ENCODE assay signal across 16 cellular contexts in genomic region chr9:7081065-7081600, GRCh38.
"Had no signal": no experiment of that assay in that cellular context is flagged by ENCODE, and none has a peak within 500 bp of the region (broad histone marks: within the 10 kb centered on the region; RNA-seq: fewer than 3 reads in every experiment).

No MANE protein-coding gene starts in this region.

- H3K4me3 Mint-ChIP-seq: activated naive CD4-positive, alpha-beta T cell treated with anti-CD3 and anti-CD28 coated beads, Interleukin-2, amount 50 U/mL, for 24 hours; brain; effector memory CD8-positive, alpha-beta T cell; naive thymus-derived CD8-positive, alpha-beta T cell; stimulated activated memory B cell treated with anti-CD40 and anti-IgM and Interleukin-4, amounts not matched to agents 10 μg/mL and 1 μg/mL and 100 μg/mL, for 72 hours; T-helper 1 cell treated with Interleukin-12 subunit alpha and Interleukin-12 subunit beta and Interleukin-4 antibody, amounts not matched to agents 30 μg/mL and 1 μg/mL, for 36 hours had no signal

- H3K27ac ChIP-seq: prostate gland, spleen, tibial artery had no signal

- H3K4me1 ChIP-seq: prostate gland, tibial artery had no signal

- H3K27me3 ChIP-seq: spleen, tibial artery had no signal

- H3K9me3 ChIP-seq: prostate gland, spleen, tibial artery had no signal

- DNase-seq: amygdala; effector memory CD8-positive, alpha-beta T cell; hippocampal formation; kidney glomerular epithelial cell; naive thymus-derived CD8-positive, alpha-beta T cell; spleen; stimulated activated CD4-positive, alpha-beta T cell treated with anti-CD3 and anti-CD28 coated beads, Interleukin-1b, Interleukin-23, amount 100 ng/mL, for 48 hours; tibial artery had no signal

- ATAC-seq: effector memory CD8-positive, alpha-beta T cell; naive thymus-derived CD8-positive, alpha-beta T cell; sciatic nerve; stimulated activated memory B cell treated with anti-CD40 and anti-IgM and Interleukin-4, amounts not matched to agents 10 μg/mL and 1 μg/mL and 100 μg/mL, for 72 hours had no signal

- H3K4me3 ChIP-seq: lung, prostate gland, spleen, tibial artery had no signal

- H3K9me3 Mint-ChIP-seq: activated naive CD4-positive, alpha-beta T cell treated with anti-CD3 and anti-CD28 coated beads, Interleukin-2, amount 50 U/mL, for 24 hours; activated T-helper 2 cell treated with anti-CD3 and anti-CD28 coated beads, Interferon-gamma antibody, Interleukin-2, Interleukin-4, amounts not matched to agents 10 μg/mL and 5 μg/mL and 100 μg/mL, durations not matched to agents 14 hours and 24 hours and 36 hours; brain; effector memory CD8-positive, alpha-beta T cell; naive thymus-derived CD8-positive, alpha-beta T cell; stimulated activated memory B cell treated with anti-CD40 and anti-IgM and Interleukin-4, amounts not matched to agents 10 μg/mL and 1 μg/mL and 100 μg/mL, for 72 hours; T-helper 1 cell treated with Interleukin-12 subunit alpha and Interleukin-12 subunit beta and Interleukin-4 antibody, amounts not matched to agents 30 μg/mL and 1 μg/mL, for 36 hours had no signal

- H3K27ac Mint-ChIP-seq: activated naive CD4-positive, alpha-beta T cell treated with anti-CD3 and anti-CD28 coated beads, Interleukin-2, amount 50 U/mL, for 24 hours; activated T-helper 2 cell treated with anti-CD3 and anti-CD28 coated beads, Interferon-gamma antibody, Interleukin-2, Interleukin-4, amounts not matched to agents 10 μg/mL and 5 μg/mL and 100 μg/mL, durations not matched to agents 14 hours and 24 hours and 36 hours; stimulated activated memory B cell treated with anti-CD40 and anti-IgM and Interleukin-4, amounts not matched to agents 10 μg/mL and 1 μg/mL and 100 μg/mL, for 72 hours; T-helper 1 cell treated with Interleukin-12 subunit alpha and Interleukin-12 subunit beta and Interleukin-4 antibody, amounts not matched to agents 30 μg/mL and 1 μg/mL, for 36 hours had no signal

- H3K27me3 Mint-ChIP-seq: activated naive CD4-positive, alpha-beta T cell treated with anti-CD3 and anti-CD28 coated beads, Interleukin-2, amount 50 U/mL, for 24 hours; brain; effector memory CD8-positive, alpha-beta T cell; naive thymus-derived CD8-positive, alpha-beta T cell; stimulated activated memory B cell treated with anti-CD40 and anti-IgM and Interleukin-4, amounts not matched to agents 10 μg/mL and 1 μg/mL and 100 μg/mL, for 72 hours had no signal

- H3K36me3 ChIP-seq: prostate gland had no signal
